9 cellular contexts compared by ENCODE assay signal in the genomic region with DNA sequence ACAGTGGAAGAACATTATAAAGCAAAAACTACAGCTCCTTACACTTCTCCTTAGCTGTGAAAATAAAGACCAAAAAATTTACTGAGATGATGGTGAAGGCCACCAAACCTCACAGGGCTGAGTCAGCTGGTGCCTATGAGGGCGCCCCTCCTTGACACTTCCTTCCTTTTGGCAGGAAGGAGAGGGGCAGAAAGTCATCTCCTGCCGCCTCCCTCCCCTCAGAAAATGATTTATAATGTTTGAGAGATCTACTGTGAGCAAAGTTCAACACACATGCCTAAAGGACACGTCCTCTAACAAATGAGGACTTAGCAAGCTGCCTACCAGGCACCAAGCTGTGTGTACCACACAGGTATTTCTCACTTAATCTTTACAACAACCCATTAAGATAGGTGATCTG.
DNase-seq lines count a peak whose midpoint lies in the region; ATAC-seq and TF ChIP-seq lines count a peak whose summit lies in the region.
"Had no signal": no experiment of that assay in that cellular context is flagged by ENCODE, and none has a peak within 500 bp of the region (broad histone marks: within the 10 kb centered on the region; RNA-seq: fewer than 3 reads in every experiment).

No MANE protein-coding gene starts in this region.

- H3K36me3 Mint-ChIP-seq in CD4-positive, CD25-positive, alpha-beta regulatory T cell, result peaks cover 4% of the 10 kb centered on the region
- peaks cover 12% of the 10 kb centered on the region for H3K36me3 Mint-ChIP-seq in natural killer cell treated with Interleukin-12 subunit alpha and Interleukin-12 subunit beta and Interleukin-15 and Interleukin-18, amount 100 ng/mL, for 72 hours

- H3K9me3 Mint-ChIP-seq in CD4-positive, CD25-positive, alpha-beta regulatory T cell, result peaks cover 0 to 10% (median 5%) of the 10 kb centered on the region in 7 donors
- H3K9me3 Mint-ChIP-seq in natural killer cell treated with Interleukin-12 subunit alpha and Interleukin-12 subunit beta and Interleukin-15 and Interleukin-18, amount 100 ng/mL, for 72 hours, result no peaks in the 10 kb centered on the region

- H3K4me1 ChIP-seq in CD4-positive, CD25-positive, alpha-beta regulatory T cell (ENCODE audit: control insufficient read depth, insufficient read depth, low read length, poor library complexity, severe bottlenecking), result peaks cover 17% of the 10 kb centered on the region
- peaks cover 81% of the 10 kb centered on the region for H3K4me1 ChIP-seq in SJSA1 (replicated peaks)
- H3K4me1 ChIP-seq in tibial artery, result peaks cover 0 to 11% (median 0%) of the 10 kb centered on the region in 4 donors
- no peaks in the 10 kb centered on the region; the same call in 1 of the 2 replicates for H3K4me1 ChIP-seq in BE2C
- H3K4me1 ChIP-seq: prostate gland had no signal

- intact Hi-C loops in tibial artery (cut with DNase I; ENCODE audit: low total_unique reads), result no loop called here

- no peaks in the 10 kb centered on the region for H3K27me3 Mint-ChIP-seq in CD4-positive, CD25-positive, alpha-beta regulatory T cell
- no peaks in the 10 kb centered on the region for H3K27me3 Mint-ChIP-seq in natural killer cell treated with Interleukin-12 subunit alpha and Interleukin-12 subunit beta and Interleukin-15 and Interleukin-18, amount 100 ng/mL, for 72 hours

- peak in 2 of 3 donors; percentile 6 to 76 for DNase-seq in CD4-positive, CD25-positive, alpha-beta regulatory T cell
- DNase-seq in SJSA1 (ENCODE audit: low read depth in 1 of 2, low spot score in 2 of 2), result peak in 1 of 2 experiments; percentile 71
- DNase-seq in activated naive CD4-positive, alpha-beta T cell treated with anti-CD3 and anti-CD28 coated beads, Interleukin-2, amount 50 U/mL, for 16 hours, result peak; percentile 27
- peak; percentile 80 for DNase-seq in natural killer cell treated with Interleukin-12 subunit alpha and Interleukin-12 subunit beta and Interleukin-15 and Interleukin-18, amount 100 ng/mL, for 72 hours (ENCODE audit: low spot score)
- DNase-seq in NCI-H82 (lab: John Stamatoyannopoulos, UW), result no peak
- no peak for DNase-seq in tibial artery
- DNase-seq in BE2C, result no peak

- TF ChIP-seq CTCF in tibial artery (IDR thresholded peaks at IDR 0.05) (no peak), BE2C (IDR thresholded peaks at IDR 0.05; ENCODE audit: low read depth, low read length) (no peak)

- peak; percentile 74 to 75 for ATAC-seq in CD4-positive, CD25-positive, alpha-beta regulatory T cell (ENCODE audit: low read depth in 2 of 2)
- ATAC-seq in natural killer cell treated with Interleukin-12 subunit alpha and Interleukin-12 subunit beta and Interleukin-15 and Interleukin-18, amount 100 ng/mL, for 72 hours, result peak; percentile 90 to 93
- ATAC-seq in HG03159 (IDR thresholded peaks at IDR 0.05; ENCODE audit: unreplicated experiment), result no peak

- H3K4me3 Mint-ChIP-seq in CD4-positive, CD25-positive, alpha-beta regulatory T cell, result peak overlapping the region in 3 of 4 donors; percentile 18 to 62 (median 26)
- peak overlapping the region; percentile 70 for H3K4me3 Mint-ChIP-seq in natural killer cell treated with Interleukin-12 subunit alpha and Interleukin-12 subunit beta and Interleukin-15 and Interleukin-18, amount 100 ng/mL, for 72 hours

- H3K27ac ChIP-seq in CD4-positive, CD25-positive, alpha-beta regulatory T cell (ENCODE audit: insufficient read depth, low read length, poor library complexity, severe bottlenecking), result no peak overlapping the region
- H3K27ac ChIP-seq in SJSA1, result peak overlapping the region; percentile 96
- no peak overlapping the region for H3K27ac ChIP-seq in tibial artery
- H3K27ac ChIP-seq: prostate gland had no signal

- no peaks in the 10 kb centered on the region for H3K36me3 ChIP-seq in CD4-positive, CD25-positive, alpha-beta regulatory T cell (ENCODE audit: control insufficient read depth, insufficient read depth, low read length)
- H3K36me3 ChIP-seq in SJSA1 (no peaks in the 10 kb centered on the region), tibial artery (no peaks in the 10 kb centered on the region), BE2C (no peaks in the 10 kb centered on the region)
- H3K36me3 ChIP-seq: prostate gland had no signal

- peak overlapping the region; percentile 26 for H3K4me3 ChIP-seq in CD4-positive, CD25-positive, alpha-beta regulatory T cell (ENCODE audit: low read depth, low read length)
- no peak overlapping the region for H3K4me3 ChIP-seq in SJSA1
- H3K4me3 ChIP-seq in tibial artery, result no peak overlapping the region
- H3K4me3 ChIP-seq in BE2C (ENCODE audit: low read depth, low read length), result no peak overlapping the region
- H3K4me3 ChIP-seq: prostate gland had no signal

- peak overlapping the region in 2 of 3 donors; percentile 52 to 59 for H3K27ac Mint-ChIP-seq in CD4-positive, CD25-positive, alpha-beta regulatory T cell
- H3K27ac Mint-ChIP-seq in natural killer cell treated with Interleukin-12 subunit alpha and Interleukin-12 subunit beta and Interleukin-15 and Interleukin-18, amount 100 ng/mL, for 72 hours, result peak overlapping the region; percentile 76 to 85

- peaks cover 31 to 63% (median 45%) of the 10 kb centered on the region in 4 donors for H3K4me1 Mint-ChIP-seq in CD4-positive, CD25-positive, alpha-beta regulatory T cell
- peaks cover 38 to 45% of the 10 kb centered on the region in 2 donors for H3K4me1 Mint-ChIP-seq in natural killer cell treated with Interleukin-12 subunit alpha and Interleukin-12 subunit beta and Interleukin-15 and Interleukin-18, amount 100 ng/mL, for 72 hours (ENCODE audit: low read depth in 2 of 2)

- no peaks in the 10 kb centered on the region for H3K27me3 ChIP-seq in CD4-positive, CD25-positive, alpha-beta regulatory T cell (ENCODE audit: control insufficient read depth, insufficient read depth, low read length)
- H3K27me3 ChIP-seq in SJSA1 (replicated peaks) (no peaks in the 10 kb centered on the region), tibial artery (no peaks in the 10 kb centered on the region), BE2C (no peaks in the 10 kb centered on the region)

- no peaks in the 10 kb centered on the region for H3K9me3 ChIP-seq in CD4-positive, CD25-positive, alpha-beta regulatory T cell (ENCODE audit: control insufficient read depth in 2 of 2, low read length in 2 of 2)
- no peaks in the 10 kb centered on the region for H3K9me3 ChIP-seq in SJSA1 (replicated peaks)
- no peaks in the 10 kb centered on the region for H3K9me3 ChIP-seq in tibial artery
- no peaks in the 10 kb centered on the region for H3K9me3 ChIP-seq in BE2C
- H3K9me3 ChIP-seq: prostate gland had no signal

Comparison
In these comparisons a context has a peak if more than half of its experiments do, and no peak if none do; other contexts are left out.
1. DNase-seq: peak in CD4-positive, CD25-positive, alpha-beta regulatory T cell (2 of 3), activated naive CD4-positive, alpha-beta T cell treated with anti-CD3 and anti-CD28 coated beads, Interleukin-2, amount 50 U/mL, for 16 hours (single experiment) and natural killer cell treated with Interleukin-12 subunit alpha and Interleukin-12 subunit beta and Interleukin-15 and Interleukin-18, amount 100 ng/mL, for 72 hours (single experiment); none in NCI-H82 (single experiment), tibial artery (0 of 2) and BE2C (single experiment).